Comparison of ENCODE assay signal across 9 cellular contexts in the genomic region with DNA sequence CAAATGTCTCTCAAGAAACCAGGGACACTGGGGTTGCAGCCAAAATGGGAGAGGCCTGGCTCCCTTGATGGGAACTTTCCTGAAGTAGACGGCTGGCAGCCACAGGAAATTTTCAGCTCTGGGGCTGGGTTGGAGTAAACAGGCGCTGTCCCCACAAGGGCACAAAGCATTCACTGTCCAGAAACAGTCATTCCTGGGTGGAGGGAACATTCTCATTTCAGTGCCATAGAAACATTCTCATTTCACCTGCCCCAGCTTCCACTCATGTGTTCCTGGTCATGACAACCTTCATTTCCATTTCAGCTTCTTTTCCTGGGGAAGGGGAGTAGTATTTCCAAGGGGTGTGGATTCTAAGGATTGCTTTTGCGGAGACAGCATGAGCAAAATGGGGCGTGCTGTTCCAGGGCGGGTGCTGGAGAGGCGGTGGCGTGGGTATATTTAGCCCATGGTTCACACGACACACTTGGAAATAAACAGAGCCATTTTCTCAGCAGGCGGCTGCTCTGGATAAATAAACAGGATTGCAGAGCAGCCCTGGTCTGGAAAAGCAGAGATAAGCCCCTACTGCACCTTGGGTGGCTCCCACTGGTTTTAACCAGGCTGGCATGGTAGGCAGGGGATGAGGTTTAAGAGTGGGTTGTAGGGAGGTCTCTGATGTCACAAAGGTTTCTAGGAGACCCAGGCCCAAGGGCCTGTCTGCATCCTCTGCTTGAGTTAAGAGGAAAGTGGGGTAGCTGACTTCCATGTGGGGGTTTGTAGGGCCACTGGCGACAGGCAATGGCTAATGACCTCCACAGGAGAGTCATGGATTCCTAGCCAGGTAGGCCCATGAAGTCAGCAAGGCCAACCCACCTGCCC. TPM values are rescaled to one million over a fixed set of nuclear protein-coding genes. Genes with fewer than 3 reads are reported as not detected.
DNase-seq lines count a peak whose midpoint lies in the region; ATAC-seq lines count a peak whose summit lies in the region.
"Had no signal": no experiment of that assay in that cellular context is flagged by ENCODE, and none has a peak within 500 bp of the region (broad histone marks: within the 10 kb centered on the region; RNA-seq: fewer than 3 reads in every experiment).

No MANE protein-coding gene starts in this region.

- no peaks in the 10 kb centered on the region for H3K9me3 ChIP-seq in KOPT-K1 (ENCODE audit: insufficient read depth, low read length, poor library complexity, severe bottlenecking)

- H3K9me3 Mint-ChIP-seq in stimulated activated naive B cell treated with anti-CD40 and anti-IgM and Interleukin-4, amounts not matched to agents 10 μg/mL and 1 μg/mL and 100 μg/mL, for 72 hours: no peaks in the 10 kb centered on the region

- no peak for ATAC-seq in stimulated activated naive B cell treated with anti-CD40 and anti-IgM and Interleukin-4, amounts not matched to agents 10 μg/mL and 1 μg/mL and 100 μg/mL, for 72 hours (replicated peaks)

- peak overlapping the region; percentile 38 for H3K27ac ChIP-seq in KOPT-K1 (ENCODE audit: low read depth, low read length, poor library complexity, severe bottlenecking)
- H3K27ac ChIP-seq in adipose tissue (ENCODE audit: low read depth, low read length): peak overlapping the region; percentile 72

- H3K4me3 Mint-ChIP-seq in stimulated activated naive B cell treated with anti-CD40 and anti-IgM and Interleukin-4, amounts not matched to agents 10 μg/mL and 1 μg/mL and 100 μg/mL, for 72 hours: no peak overlapping the region

- 24 to 65% (median 55%) methylated on average over 10 of the region's 10 CpGs for WGBS in adipose tissue, 3 donors

- DNase-seq in hypothalamus (lab: John Stamatoyannopoulos, UW) (peak in 47 of 51 donors; percentile 24 to 96 (median 76)), NCI-H1694 (lab: John Stamatoyannopoulos, UW) (no peak), NCI-H524 (lab: John Stamatoyannopoulos, UW) (no peak), islet precursor cell (no peak), NCI-H2196 treated with DMSO at 0.1 percent for 48 hours (lab: John Stamatoyannopoulos, UW; ENCODE audit: unreplicated experiment) (no peak)
- no peak for DNase-seq in stimulated activated naive B cell treated with anti-CD40 and anti-IgM and Interleukin-4, amounts not matched to agents 10 μg/mL and 1 μg/mL and 100 μg/mL, for 72 hours
- DNase-seq: NCI-H1105 treated with DMSO at 0.1 percent for 48 hours had no signal

- peaks cover 55 to 79% of the 10 kb centered on the region in 2 donors for H3K4me1 Mint-ChIP-seq in stimulated activated naive B cell treated with anti-CD40 and anti-IgM and Interleukin-4, amounts not matched to agents 10 μg/mL and 1 μg/mL and 100 μg/mL, for 72 hours

- H3K36me3 Mint-ChIP-seq in stimulated activated naive B cell treated with anti-CD40 and anti-IgM and Interleukin-4, amounts not matched to agents 10 μg/mL and 1 μg/mL and 100 μg/mL, for 72 hours: peaks cover 65 to 80% of the 10 kb centered on the region in 2 donors

- H3K36me3 ChIP-seq in KOPT-K1 (ENCODE audit: insufficient read depth, low read length): peaks cover 71% of the 10 kb centered on the region

- no peaks in the 10 kb centered on the region for H3K27me3 Mint-ChIP-seq in stimulated activated naive B cell treated with anti-CD40 and anti-IgM and Interleukin-4, amounts not matched to agents 10 μg/mL and 1 μg/mL and 100 μg/mL, for 72 hours

- H3K27ac Mint-ChIP-seq in stimulated activated naive B cell treated with anti-CD40 and anti-IgM and Interleukin-4, amounts not matched to agents 10 μg/mL and 1 μg/mL and 100 μg/mL, for 72 hours: peak overlapping the region; percentile 80

RNA-seq across cellular contexts. Expression of a gene that starts 32.9 kb away (rescaled TPM):
- polyA plus RNA-seq in adipose tissue: 10 to 100 TPM in 1 of 3 donors, 1 to 10 TPM in 2; 2.6 to 36.0 (median 9.3) TPM

RNA-seq across cellular contexts. Expression of a gene that starts 52.1 kb away (rescaled TPM):
- 10 to 100 TPM; 30.8 to 64.4 (median 63.7) TPM for polyA plus RNA-seq in adipose tissue

Comparison
In these comparisons a context has a peak if more than half of its experiments do, and no peak if none do; other contexts are left out.
1. DNase-seq: peak in hypothalamus (47 of 51); none in stimulated activated naive B cell treated with anti-CD40 and anti-IgM and Interleukin-4, amounts not matched to agents 10 μg/mL and 1 μg/mL and 100 μg/mL, for 72 hours (single experiment), NCI-H1694 (single experiment), NCI-H524 (0 of 2), islet precursor cell (single experiment) and NCI-H2196 treated with DMSO at 0.1 percent for 48 hours (single experiment).